ENCODE assay signal across 10 cellular contexts in the genomic region with DNA sequence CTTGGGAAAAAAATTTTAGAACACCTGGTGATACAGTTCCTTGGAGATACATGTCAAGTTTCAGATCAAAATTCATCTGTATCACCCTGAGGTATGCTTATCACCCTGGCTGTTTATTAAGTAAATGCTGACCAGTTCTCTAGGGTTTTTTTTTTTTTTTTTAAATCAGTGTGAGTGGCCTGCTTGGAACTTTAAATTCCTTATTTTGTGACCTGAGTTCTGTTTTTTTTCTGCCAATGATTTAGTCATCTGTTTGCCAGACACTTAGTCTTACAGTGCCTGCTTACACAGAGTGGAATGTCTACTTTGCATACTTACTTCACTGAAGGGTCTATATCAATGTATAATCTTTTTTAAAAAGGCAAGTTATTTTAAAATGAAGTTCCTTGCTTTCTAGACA. TPM values are rescaled to one million over a fixed set of nuclear protein-coding genes. Genes with fewer than 3 reads are reported as not detected.
DNase-seq lines count a peak whose midpoint lies in the region; ATAC-seq, FAIRE-seq and TF ChIP-seq lines count a peak whose summit lies in the region.
"Had no signal": no experiment of that assay in that cellular context is flagged by ENCODE, and none has a peak within 500 bp of the region (broad histone marks: within the 10 kb centered on the region; RNA-seq: fewer than 3 reads in every experiment).

No MANE protein-coding gene starts in this region.

- no peak overlapping the region for H3K4me3 Mint-ChIP-seq in activated CD8-positive, alpha-beta T cell treated with anti-CD3 and anti-CD28 coated beads for 36 hours

- TF ChIP-seq CTCF in Loucy (conservative IDR thresholded peaks at IDR 0.05; ENCODE audit: low read length) (no peak), epithelial cell of esophagus (IDR thresholded peaks at IDR 0.05; ENCODE audit: insufficient read depth, low read depth, low read length, missing control alignments) (no peak), pancreas (IDR thresholded peaks at IDR 0.05) (no peak), testis (IDR thresholded peaks at IDR 0.05) (no peak)
- TF ChIP-seq CTCF in activated CD8-positive, alpha-beta T cell treated with anti-CD3 and anti-CD28 coated beads for 36 hours (IDR thresholded peaks at IDR 0.05): no peak

- no peak for TF ChIP-seq POLR2A in testis (IDR thresholded peaks at IDR 0.05)

- DNase-seq in Caki2 (ENCODE audit: low read depth): peak; percentile 39
- DNase-seq in epithelial cell of esophagus (ENCODE audit: low read depth): peak; percentile 28
- no peak for DNase-seq in pancreas
- DNase-seq in activated CD8-positive, alpha-beta T cell treated with anti-CD3 and anti-CD28 coated beads for 36 hours: no peak
- DNase-seq in central memory CD4-positive, alpha-beta T cell: no peak
- DNase-seq in NCI-H2227 (lab: John Stamatoyannopoulos, UW; ENCODE audit: unreplicated experiment): no peak
- DNase-seq in testis: no peak
- DNase-seq: amniotic stem cell; stimulated activated naive CD4-positive, alpha-beta T cell treated with Interleukin-2 at 50 U/mL for 16 hours had no signal

- H3K9me3 Mint-ChIP-seq in activated CD8-positive, alpha-beta T cell treated with anti-CD3 and anti-CD28 coated beads for 36 hours: no peaks in the 10 kb centered on the region

- no peak for FAIRE-seq in pancreas (lab: Jason Lieb, UNC)

- H3K4me3 ChIP-seq in Loucy (ENCODE audit: low read length, poor library complexity, severe bottlenecking) (peak overlapping the region; percentile 85), epithelial cell of esophagus (ENCODE audit: low read length) (peak overlapping the region; percentile 91), pancreas (peak overlapping the region; percentile 63 to 79 (median 74)), testis (no peak overlapping the region)

- H3K36me3 Mint-ChIP-seq in activated CD8-positive, alpha-beta T cell treated with anti-CD3 and anti-CD28 coated beads for 36 hours (ENCODE audit: low read depth): no peaks in the 10 kb centered on the region

- no peaks in the 10 kb centered on the region for H3K9me2 ChIP-seq in Loucy (replicated peaks; ENCODE audit: low read depth, low read length)

- H3K4me2 ChIP-seq in Loucy (ENCODE audit: low read depth, low read length, poor library complexity, severe bottlenecking): peak overlapping the region; percentile 87

- H3K9ac ChIP-seq in Loucy (ENCODE audit: low read depth, low read length, poor library complexity, severe bottlenecking): peak overlapping the region; percentile 80

- intact Hi-C loops in pancreas (cut with DNase I): no loop called here
- intact Hi-C loops in activated CD8-positive, alpha-beta T cell treated with anti-CD3 and anti-CD28 coated beads for 36 hours (cut with micrococcal nuclease): no loop called here
- intact Hi-C loops in testis (cut with DNase I; ENCODE audit: low total_unique reads): no loop called here

- peaks cover 60% of the 10 kb centered on the region for H3K79me2 ChIP-seq in Loucy (ENCODE audit: insufficient read depth, low read length)

- POLR2A ChIA-PET in activated CD8-positive, alpha-beta T cell treated with anti-CD3 and anti-CD28 coated beads for 36 hours (lab: Charles Lee): interaction anchor here (1.3 kb wide), 1 partner anchor 109 kb away, joined by 5 read pairs; a partner anchor contains a TSS

- peaks cover 12% of the 10 kb centered on the region for H3K4me1 Mint-ChIP-seq in activated CD8-positive, alpha-beta T cell treated with anti-CD3 and anti-CD28 coated beads for 36 hours (ENCODE audit: low read depth)

- no peaks in the 10 kb centered on the region for H3K27me3 ChIP-seq in Loucy (ENCODE audit: insufficient read depth, low read length, poor library complexity, severe bottlenecking)
- no peaks in the 10 kb centered on the region for H3K27me3 ChIP-seq in pancreas
- H3K27me3 ChIP-seq in testis: no peaks in the 10 kb centered on the region

- H3K4me1 ChIP-seq in Loucy (ENCODE audit: insufficient read depth, low read length, poor library complexity, severe bottlenecking) (peaks cover 61% of the 10 kb centered on the region), pancreas (peaks cover 7 to 21% (median 17%) of the 10 kb centered on the region in 3 donors), testis (no peaks in the 10 kb centered on the region)

- H3K36me3 ChIP-seq in Loucy (ENCODE audit: insufficient read depth, low read length) (no peaks in the 10 kb centered on the region), pancreas (no peaks in the 10 kb centered on the region), testis (ENCODE audit: low read depth, missing control alignments) (no peaks in the 10 kb centered on the region)

- peaks cover 31% of the 10 kb centered on the region for H3K27me3 Mint-ChIP-seq in activated CD8-positive, alpha-beta T cell treated with anti-CD3 and anti-CD28 coated beads for 36 hours

- no peaks in the 10 kb centered on the region for H3K9me3 ChIP-seq in Loucy (ENCODE audit: insufficient read depth, low read depth, low read length)
- H3K9me3 ChIP-seq in pancreas: no peaks in the 10 kb centered on the region
- H3K9me3 ChIP-seq in testis: no peaks in the 10 kb centered on the region

- H2AFZ ChIP-seq in Loucy (ENCODE audit: low read length): no peak overlapping the region

- CTCF ChIA-PET in activated CD8-positive, alpha-beta T cell treated with anti-CD3 and anti-CD28 coated beads for 36 hours (lab: Charles Lee): no interaction called here

- peak in 3 of 4 donors; percentile 0 to 20 (median 18) for ATAC-seq in pancreas
- ATAC-seq in activated CD8-positive, alpha-beta T cell treated with anti-CD3 and anti-CD28 coated beads for 36 hours: no peak

- H3F3A ChIP-seq in Loucy (ENCODE audit: low read depth): no peaks in the 10 kb centered on the region

- H3K27ac ChIP-seq in pancreas: peak overlapping the region; percentile 56 to 93 (median 83)
- no peak overlapping the region for H3K27ac ChIP-seq in testis

- H4K20me1 ChIP-seq in Loucy (ENCODE audit: insufficient read depth, low read length, poor library complexity, severe bottlenecking): peaks cover 4% of the 10 kb centered on the region

- no peak overlapping the region for H3K27ac Mint-ChIP-seq in activated CD8-positive, alpha-beta T cell treated with anti-CD3 and anti-CD28 coated beads for 36 hours

- in situ Hi-C loops in Caki2 (cut with HindIII; ENCODE audit: low pct_unique_long_range_greater_than_20kb, low sequenced_read_pairs): no loop called here

RNA-seq across cellular contexts. Expression of a gene that starts 1.8 kb away (rescaled TPM):
- 47.5 and 57.1 TPM in 2 replicates for total RNA-seq in Caki2 (2014; rRNA removed; shearing (Covaris generic); ENCODE audit: low replicate concordance)
- total RNA-seq in pancreas (10 to 100 TPM; 30.7 to 64.6 (median 53.0) TPM), testis (10 to 100 TPM; 10.6 to 13.0 TPM)
- polyA plus RNA-seq in pancreas (10 to 100 TPM; 49.3 to 64.9 TPM), testis (ENCODE audit: insufficient read depth, low read depth, low replicate concordance) (10.0 TPM)
- total RNA-seq in activated CD8-positive, alpha-beta T cell treated with anti-CD3 and anti-CD28 coated beads for 36 hours: 1 to 10 TPM in 1 of 2 experiments, under 1 TPM in 1; 0.47 to 1.0 TPM

RNA-seq across cellular contexts. Expression of a gene that starts 49.4 kb away (rescaled TPM):
- 3.5 and 10.0 TPM in 2 replicates for total RNA-seq in Caki2 (2014; rRNA removed; shearing (Covaris generic); ENCODE audit: low replicate concordance)
- total RNA-seq in pancreas (10 to 100 TPM in 3 of 6 donors, 1 to 10 TPM in 3; 5.4 to 31.5 (median 11.5) TPM), testis (under 1 TPM in 1 of 2 donors, not detected in 1; 0.16 TPM)
- polyA plus RNA-seq in pancreas (10 to 100 TPM in 1 of 2 donors, 1 to 10 TPM in 1; 2.3 to 14.1 TPM), testis (ENCODE audit: insufficient read depth, low read depth, low replicate concordance) (1.5 TPM)
- not detected for total RNA-seq in activated CD8-positive, alpha-beta T cell treated with anti-CD3 and anti-CD28 coated beads for 36 hours

Comparison
In these comparisons a context has a peak if more than half of its experiments do, and no peak if none do; other contexts are left out.
1. DNase-seq: peak in Caki2 (single experiment) and epithelial cell of esophagus (single experiment); none in pancreas (0 of 6), activated CD8-positive, alpha-beta T cell treated with anti-CD3 and anti-CD28 coated beads for 36 hours (single experiment), central memory CD4-positive, alpha-beta T cell (single experiment), NCI-H2227 (single experiment) and testis (single experiment).
2. H3K4me3 ChIP-seq: peak in Loucy (single experiment), epithelial cell of esophagus (single experiment) and pancreas (4 of 4); none in testis (0 of 2).
3. H3K27ac ChIP-seq: peak in pancreas (4 of 4); none in testis (0 of 2).
4. RNA of a gene that starts 1.8 kb away (total RNA-seq): 47.5 to 57.1 TPM in Caki2, 30.7 to 64.6 TPM in pancreas and 10.6 to 13.0 TPM in testis; 0.47 to 1.0 TPM in activated CD8-positive, alpha-beta T cell treated with anti-CD3 and anti-CD28 coated beads for 36 hours; every median in the first group is over 4 times any median in the second.